Comparison of ENCODE assay signal across 24 cellular contexts in the genomic region with DNA sequence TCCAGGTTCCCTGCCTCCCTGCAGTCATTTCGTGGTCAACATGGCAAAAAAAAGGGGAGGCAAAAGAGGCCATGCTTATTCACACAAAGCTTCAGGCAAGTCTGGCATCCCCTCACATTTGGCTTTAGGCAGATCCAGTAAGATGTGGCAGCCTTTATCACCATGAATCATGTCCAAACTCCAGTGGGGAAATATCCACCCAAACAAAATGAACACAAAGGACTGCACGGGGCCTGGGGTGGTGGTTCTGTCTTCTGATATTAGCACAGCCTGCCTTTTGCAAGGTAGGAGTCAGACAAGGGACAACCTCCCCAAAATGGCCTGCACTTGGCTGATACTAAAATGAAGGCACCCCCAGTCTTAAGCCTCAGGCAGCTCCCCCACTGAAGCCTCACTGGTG.
"Had no signal": no experiment of that assay in that cellular context is flagged by ENCODE, and none has a peak within 500 bp of the region (broad histone marks: within the 10 kb centered on the region; RNA-seq: fewer than 3 reads in every experiment).

No MANE protein-coding gene starts in this region.

- H3K36me3 ChIP-seq: colonic mucosa, esophagus squamous epithelium, lower lobe of right lung, neural progenitor cell, prostate gland, right atrium auricular region, sigmoid colon, thoracic aorta, tibial nerve, upper lobe of right lung, uterus had no signal

- H3K9me3 Mint-ChIP-seq: dendritic cell treated with granulocyte-macrophage colony-stimulating factor and Interleukin-4, amounts not matched to agents 40 ng/mL and 50 ng/mL, for 4 days; natural killer cell treated with Interleukin-12 subunit alpha and Interleukin-12 subunit beta and Interleukin-15 and Interleukin-18, amount 100 ng/mL, for 72 hours; neural progenitor cell had no signal

- H3K36me3 Mint-ChIP-seq: immature natural killer cell; memory B cell; naive B cell; natural killer cell treated with Interleukin-12 subunit alpha and Interleukin-12 subunit beta and Interleukin-15 and Interleukin-18, amount 100 ng/mL, for 72 hours; neural progenitor cell; stimulated activated effector memory CD8-positive, alpha-beta T cell treated with anti-CD3 and anti-CD28 coated beads, Interleukin-12 subunit alpha, Interleukin-12 subunit beta, amount 100 ng/mL, for 72 hours had no signal

- H3K9me3 ChIP-seq: colonic mucosa, esophagus squamous epithelium, lower lobe of right lung, prostate gland, right atrium auricular region, thoracic aorta, upper lobe of right lung, uterus had no signal

- H3K27me3 ChIP-seq: colonic mucosa, esophagus squamous epithelium, neural progenitor cell, right atrium auricular region, sigmoid colon, tibial nerve, upper lobe of right lung, uterus had no signal

- H3K4me1 Mint-ChIP-seq: immature natural killer cell; memory B cell; naive B cell; neural progenitor cell; stimulated activated effector memory CD8-positive, alpha-beta T cell treated with anti-CD3 and anti-CD28 coated beads, Interleukin-12 subunit alpha, Interleukin-12 subunit beta, amount 100 ng/mL, for 72 hours had no signal

- H3K4me1 ChIP-seq: colonic mucosa, lower lobe of right lung, neural progenitor cell, prostate gland, right atrium auricular region, sigmoid colon, tibial nerve, uterus had no signal

- ATAC-seq: left ventricle myocardium superior; lower lobe of right lung; natural killer cell treated with Interleukin-12 subunit alpha and Interleukin-12 subunit beta and Interleukin-15 and Interleukin-18, amount 100 ng/mL, for 72 hours; stimulated activated effector memory CD8-positive, alpha-beta T cell treated with anti-CD3 and anti-CD28 coated beads, Interleukin-12 subunit alpha, Interleukin-12 subunit beta, amount 100 ng/mL, for 72 hours; stimulated activated naive CD8-positive, alpha-beta T cell treated with anti-CD3 and anti-CD28 coated beads, Interleukin-15, Interleukin-2, amounts not matched to agents 100 U/mL and 50 U/mL, for 24 hours; upper lobe of right lung had no signal

- DNase-seq: colonic mucosa; effector memory CD4-positive, alpha-beta T cell; esophagus squamous epithelium; hypothalamus; immature natural killer cell; islet precursor cell; left ventricle myocardium superior; lower lobe of right lung; naive B cell; nucleus accumbens; sigmoid colon; stimulated activated CD4-positive, alpha-beta T cell treated with anti-CD3 and anti-CD28 coated beads, Interleukin-4, amount 100 ng/mL, for 24 hours; stimulated activated naive CD8-positive, alpha-beta T cell treated with anti-CD3 and anti-CD28 coated beads, Interleukin-15, Interleukin-2, amounts not matched to agents 100 U/mL and 50 U/mL, for 24 hours; upper lobe of right lung; uterus had no signal

- H3K27ac Mint-ChIP-seq: dendritic cell treated with granulocyte-macrophage colony-stimulating factor and Interleukin-4, amounts not matched to agents 40 ng/mL and 50 ng/mL, for 4 days; immature natural killer cell; memory B cell; naive B cell; natural killer cell treated with Interleukin-12 subunit alpha and Interleukin-12 subunit beta and Interleukin-15 and Interleukin-18, amount 100 ng/mL, for 72 hours; neural progenitor cell; stimulated activated effector memory CD8-positive, alpha-beta T cell treated with anti-CD3 and anti-CD28 coated beads, Interleukin-12 subunit alpha, Interleukin-12 subunit beta, amount 100 ng/mL, for 72 hours had no signal

- H3K4me3 Mint-ChIP-seq: dendritic cell treated with granulocyte-macrophage colony-stimulating factor and Interleukin-4, amounts not matched to agents 40 ng/mL and 50 ng/mL, for 4 days; immature natural killer cell; memory B cell; naive B cell; natural killer cell treated with Interleukin-12 subunit alpha and Interleukin-12 subunit beta and Interleukin-15 and Interleukin-18, amount 100 ng/mL, for 72 hours; neural progenitor cell; stimulated activated effector memory CD8-positive, alpha-beta T cell treated with anti-CD3 and anti-CD28 coated beads, Interleukin-12 subunit alpha, Interleukin-12 subunit beta, amount 100 ng/mL, for 72 hours had no signal

- H3K4me3 ChIP-seq: colonic mucosa, esophagus squamous epithelium, lower lobe of right lung, neural progenitor cell, prostate gland, right atrium auricular region, sigmoid colon, thoracic aorta, tibial nerve, upper lobe of right lung, uterus had no signal

- H3K27ac ChIP-seq: colonic mucosa, esophagus squamous epithelium, lower lobe of right lung, neural progenitor cell, prostate gland, right atrium auricular region, sigmoid colon, thoracic aorta, tibial nerve, upper lobe of right lung, uterus had no signal
